ENCODE assay signal across 22 cellular contexts in the genomic region with DNA sequence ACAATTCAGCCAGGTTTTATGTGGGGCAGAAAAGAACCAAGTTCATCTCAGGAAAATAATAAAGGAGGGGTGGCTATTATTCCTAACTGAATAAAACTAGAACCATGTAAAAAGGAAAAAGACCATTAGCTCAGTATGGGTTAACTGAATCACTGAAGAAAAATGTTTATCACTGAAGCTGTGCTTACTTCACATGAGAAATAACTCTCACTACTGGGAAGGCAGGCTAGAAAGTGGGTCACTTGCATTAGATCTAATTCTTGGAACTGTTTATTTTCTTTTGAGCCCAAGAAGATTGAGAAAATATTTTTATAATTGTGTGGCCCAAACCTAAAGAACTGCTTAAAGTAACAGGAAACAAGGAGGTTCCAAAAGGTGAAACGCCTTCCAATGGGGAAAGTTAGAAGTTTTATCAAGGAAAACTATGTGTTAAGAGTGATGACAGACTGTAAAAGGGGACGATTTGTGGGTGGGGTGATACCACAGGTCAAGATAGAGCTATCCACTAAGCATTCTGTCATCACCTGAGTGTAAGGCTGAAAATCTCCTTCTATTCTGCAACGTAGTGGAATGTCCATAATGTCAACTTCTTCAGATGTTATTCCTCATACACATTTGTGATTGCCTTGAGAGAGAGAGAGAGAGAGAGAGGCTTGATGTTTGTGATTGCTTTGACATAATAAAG.
"Had no signal": no experiment of that assay in that cellular context is flagged by ENCODE, and none has a peak within 500 bp of the region (broad histone marks: within the 10 kb centered on the region; RNA-seq: fewer than 3 reads in every experiment).

No MANE protein-coding gene starts in this region.

- H3K27ac ChIP-seq: epithelial cell of prostate, gastrocnemius medialis, heart left ventricle, pancreas, upper lobe of right lung had no signal

- H3K4me3 ChIP-seq: gastrocnemius medialis, heart left ventricle, mucosa of descending colon, pancreas, upper lobe of right lung had no signal

- H3K27me3 ChIP-seq: gastrocnemius medialis, heart left ventricle, pancreas, upper lobe of right lung had no signal

- H3K27ac Mint-ChIP-seq: activated CD4-positive, alpha-beta T cell treated with anti-CD3 and anti-CD28 coated beads for 36 hours; activated naive CD8-positive, alpha-beta T cell treated with anti-CD3 and anti-CD28 coated beads, Interleukin-2, amount 10 ng/mL, durations not matched to agents 7 days and 5 days; naive B cell; T-helper 2 cell treated with Interferon-gamma antibody and Interleukin-4, amounts not matched to agents 5 μg/mL and 100 μg/mL, for 36 hours; WTC11 had no signal

- ATAC-seq: activated CD4-positive, alpha-beta T cell treated with anti-CD3 and anti-CD28 coated beads for 36 hours; gastrocnemius medialis; heart left ventricle; left ventricle myocardium superior; mucosa of descending colon; pancreas; upper lobe of right lung; WTC11 had no signal

- H3K4me1 ChIP-seq: gastrocnemius medialis, heart left ventricle, pancreas, upper lobe of right lung had no signal

- H3K27me3 Mint-ChIP-seq: activated CD4-positive, alpha-beta T cell treated with anti-CD3 and anti-CD28 coated beads for 36 hours; activated naive CD8-positive, alpha-beta T cell treated with anti-CD3 and anti-CD28 coated beads, Interleukin-2, amount 10 ng/mL, durations not matched to agents 7 days and 5 days; naive B cell had no signal

- H3K9me3 ChIP-seq: gastrocnemius medialis, mucosa of descending colon, pancreas, upper lobe of right lung had no signal

- H3K36me3 Mint-ChIP-seq: activated naive CD8-positive, alpha-beta T cell treated with anti-CD3 and anti-CD28 coated beads, Interleukin-2, amount 10 ng/mL, durations not matched to agents 7 days and 5 days; naive B cell; WTC11 had no signal

- DNase-seq: activated CD4-positive, alpha-beta T cell treated with anti-CD3 and anti-CD28 coated beads for 36 hours; activated CD4-positive, alpha-beta T cell treated with anti-CD3 and anti-CD28 coated beads, Interleukin-2, amount 50 U/mL, for 48 hours; activated naive CD4-positive, alpha-beta T cell; activated naive CD8-positive, alpha-beta T cell treated with anti-CD3 and anti-CD28 coated beads, Interleukin-2, amount 10 ng/mL, durations not matched to agents 7 days and 5 days; activated T-cell treated with anti-CD3 and anti-CD28 coated beads for 4 hours; anterior cingulate cortex; gastrocnemius medialis; heart left ventricle; kidney glomerular epithelial cell; left ventricle myocardium superior; mucosa of descending colon; naive B cell; pancreas; stimulated activated CD4-positive, alpha-beta T cell treated with anti-CD3 and anti-CD28 coated beads, Interleukin-12 subunit alpha, Interleukin-12 subunit beta, amount 100 ng/mL, for 4 hours; stimulated activated CD4-positive, alpha-beta T cell treated with anti-CD3 and anti-CD28 coated beads, Interleukin-1b, Interleukin-23, amount 100 ng/mL, for 48 hours; stimulated activated CD8-positive, alpha-beta memory T cell treated with anti-CD3 and anti-CD28 coated beads, Interleukin-4, amount 100 ng/mL, for 48 hours; stimulated activated naive CD4-positive, alpha-beta T cell; upper lobe of right lung had no signal

- H3K4me1 Mint-ChIP-seq: activated CD4-positive, alpha-beta T cell treated with anti-CD3 and anti-CD28 coated beads for 36 hours; activated naive CD8-positive, alpha-beta T cell treated with anti-CD3 and anti-CD28 coated beads, Interleukin-2, amount 10 ng/mL, durations not matched to agents 7 days and 5 days; naive B cell; neural crest cell; WTC11 had no signal

- H3K36me3 ChIP-seq: gastrocnemius medialis, heart left ventricle, pancreas, upper lobe of right lung had no signal

- H3K4me3 Mint-ChIP-seq: activated CD4-positive, alpha-beta T cell treated with anti-CD3 and anti-CD28 coated beads for 36 hours; activated naive CD8-positive, alpha-beta T cell treated with anti-CD3 and anti-CD28 coated beads, Interleukin-2, amount 10 ng/mL, durations not matched to agents 7 days and 5 days; naive B cell; neural crest cell; T-helper 2 cell treated with Interferon-gamma antibody and Interleukin-4, amounts not matched to agents 5 μg/mL and 100 μg/mL, for 36 hours; WTC11 had no signal
